In genomic region chr1:43348809-43349593, GRCh38 we compare ENCODE assay signal across 8 cellular contexts. TPM values are rescaled to one million over a fixed set of nuclear protein-coding genes. Genes with fewer than 3 reads are reported as not detected.
A peak's percentile ranks its signal among the peaks of the same experiment; 100 is the strongest.
DNase-seq lines count a peak whose midpoint lies in the region; ATAC-seq and TF ChIP-seq lines count a peak whose summit lies in the region.

No MANE protein-coding gene starts in this region.

- H3K4me3 Mint-ChIP-seq in CD14-positive monocyte = peak overlapping the region; percentile 77 to 88
- H3K4me3 Mint-ChIP-seq in activated T-cell treated with anti-CD3 and anti-CD28 coated beads, Interleukin-2, amount 50 U/mL, for 24 hours = peak overlapping the region; percentile 71

- H3K4me3 ChIP-seq in HFF-Myc (replicated peaks; ENCODE audit: low read depth, low read length) (peak overlapping the region; percentile 41), mononuclear cell (ENCODE audit: low read length) (peak overlapping the region; percentile 13), stomach (peak overlapping the region; percentile 53 to 55 (median 54))

- TF ChIP-seq CTCF in CD14-positive monocyte (IDR thresholded peaks at IDR 0.05) (no peak), HFF-Myc (IDR thresholded peaks at IDR 0.05; ENCODE audit: low read depth, low read length, missing control alignments) (no peak), stomach (IDR thresholded peaks at IDR 0.05) (no peak)

- intact Hi-C loops in CD14-positive monocyte (cut with micrococcal nuclease) (no loop called here), stomach (cut with DNase I; ENCODE audit: low total_unique reads) (no loop called here)

- H3K27ac ChIP-seq in epithelial cell of prostate (peak overlapping the region; percentile 92), stomach (peak overlapping the region; percentile 88 to 97 (median 93))

- peak overlapping the region in 5 of 7 donors; percentile 7 to 72 (median 43) for H3K27ac Mint-ChIP-seq in CD14-positive monocyte
- H3K27ac Mint-ChIP-seq in activated T-cell treated with anti-CD3 and anti-CD28 coated beads, Interleukin-2, amount 50 U/mL, for 24 hours = peak overlapping the region; percentile 87

- H3K9me3 ChIP-seq in mononuclear cell (ENCODE audit: low read depth, low read length) (no peaks in the 10 kb centered on the region), stomach (no peaks in the 10 kb centered on the region)

- H3K4me1 ChIP-seq in mononuclear cell (ENCODE audit: insufficient read depth, low read length) = no peaks in the 10 kb centered on the region
- H3K4me1 ChIP-seq in stomach = peaks cover 7 to 43% (median 25%) of the 10 kb centered on the region in 4 donors

- H3K36me3 Mint-ChIP-seq in CD14-positive monocyte = no peaks in the 10 kb centered on the region
- no peaks in the 10 kb centered on the region for H3K36me3 Mint-ChIP-seq in activated T-cell treated with anti-CD3 and anti-CD28 coated beads, Interleukin-2, amount 50 U/mL, for 24 hours (ENCODE audit: low read depth)

- no peak for TF ChIP-seq EP300 in stomach (IDR thresholded peaks at IDR 0.05)

- H3K27me3 ChIP-seq in mononuclear cell (ENCODE audit: insufficient read depth, low read length) (no peaks in the 10 kb centered on the region), stomach (no peaks in the 10 kb centered on the region)

- no peaks in the 10 kb centered on the region for H3K9me3 Mint-ChIP-seq in CD14-positive monocyte
- H3K9me3 Mint-ChIP-seq in activated T-cell treated with anti-CD3 and anti-CD28 coated beads, Interleukin-2, amount 50 U/mL, for 24 hours = no peaks in the 10 kb centered on the region

- no peak for DNase-seq in CD14-positive monocyte (ENCODE audit: low spot score)
- no peak for DNase-seq in HFF-Myc (ENCODE audit: extremely low read depth, low read depth)
- DNase-seq in NCI-H510A treated with DMSO at 0.1 percent for 48 hours (lab: John Stamatoyannopoulos, UW) = peak; percentile 100
- peak; percentile 79 for DNase-seq in activated T-cell treated with anti-CD3 and anti-CD28 coated beads, Interleukin-2, amount 50 U/mL, for 24 hours
- DNase-seq in epithelial cell of prostate (ENCODE audit: low read depth, low spot score) = no peak
- DNase-seq in stomach = peak; percentile 96

- peaks cover 16% of the 10 kb centered on the region for H3K4me1 Mint-ChIP-seq in CD14-positive monocyte
- H3K4me1 Mint-ChIP-seq in activated T-cell treated with anti-CD3 and anti-CD28 coated beads, Interleukin-2, amount 50 U/mL, for 24 hours (ENCODE audit: low read depth) = peaks cover 11% of the 10 kb centered on the region

- H3K27me3 Mint-ChIP-seq in CD14-positive monocyte (ENCODE audit: low read depth in 3 of 3) = peaks cover 2 to 5% (median 2%) of the 10 kb centered on the region in 3 donors
- no peaks in the 10 kb centered on the region for H3K27me3 Mint-ChIP-seq in activated T-cell treated with anti-CD3 and anti-CD28 coated beads, Interleukin-2, amount 50 U/mL, for 24 hours

- peak in 1 of 4 donors; percentile 24 for TF ChIP-seq POLR2A in stomach (IDR thresholded peaks at IDR 0.05)

- WGBS in stomach, 5 donors = 7 to 25% (median 13%) methylated on average over 26 to 72 of the region's 72 CpGs

- no peak for ATAC-seq in HG02798 (IDR thresholded peaks at IDR 0.05; ENCODE audit: poor library complexity, unreplicated experiment)

- no peaks in the 10 kb centered on the region for H3K36me3 ChIP-seq in stomach

RNA-seq across cellular contexts. Expression of gene CDC20, which starts 9.8 kb away (rescaled TPM):
- polyA plus RNA-seq in CD14-positive monocyte (under 1 TPM in 1 of 2 donors, not detected in 1; 0.10 TPM), stomach (10 to 100 TPM; 11.1 to 31.4 (median 11.3) TPM)
- total RNA-seq in mononuclear cell (0.52 TPM), stomach (10 to 100 TPM in 2 of 5 donors, 1 to 10 TPM in 3; 1.8 to 22.3 (median 7.9) TPM)

RNA-seq across cellular contexts. Expression of gene MPL, which starts 11.4 kb away (rescaled TPM):
- polyA plus RNA-seq in CD14-positive monocyte (not detected), stomach (not detected)
- total RNA-seq in mononuclear cell (2.3 TPM), stomach (not detected)

RNA-seq across cellular contexts. Expression of gene ELOVL1, which starts 18.8 kb away (rescaled TPM):
- polyA plus RNA-seq in CD14-positive monocyte (100 to 1,000 TPM; 148 to 151 TPM), stomach (10 to 100 TPM; 35.6 to 83.8 (median 74.6) TPM)
- total RNA-seq in mononuclear cell (18.4 TPM), stomach (100 to 1,000 TPM in 1 of 5 donors, 10 to 100 TPM in 3, 1 to 10 TPM in 1; 7.6 to 109 (median 36.8) TPM)

RNA-seq across cellular contexts. Expression of gene MED8, which starts 40.6 kb away (rescaled TPM):
- polyA plus RNA-seq in CD14-positive monocyte = 10 to 100 TPM; 40.7 to 41.8 TPM
- total RNA-seq in mononuclear cell = 21.6 TPM
- total RNA-seq in stomach = 10 to 100 TPM in 4 of 5 donors, 1 to 10 TPM in 1; 5.8 to 52.2 (median 29.6) TPM
- polyA plus RNA-seq in stomach = 10 to 100 TPM; 28.3 to 46.1 (median 30.6) TPM

RNA-seq across cellular contexts. Expression of gene SZT2, which starts 40.7 kb away (rescaled TPM):
- 1 to 10 TPM; 2.4 to 2.6 TPM for polyA plus RNA-seq in CD14-positive monocyte
- 26.9 TPM for total RNA-seq in mononuclear cell
- total RNA-seq in stomach = 10 to 100 TPM; 49.6 to 69.3 (median 56.7) TPM
- 10 to 100 TPM in 1 of 3 donors, 1 to 10 TPM in 2; 4.9 to 10.2 (median 9.3) TPM for polyA plus RNA-seq in stomach

Comparison
In these comparisons a context has a peak if more than half of its experiments do, and no peak if none do; other contexts are left out.
1. DNase-seq: peak in NCI-H510A treated with DMSO at 0.1 percent for 48 hours (single experiment), activated T-cell treated with anti-CD3 and anti-CD28 coated beads, Interleukin-2, amount 50 U/mL, for 24 hours (single experiment) and stomach (single experiment); none in CD14-positive monocyte (single experiment), HFF-Myc (single experiment) and epithelial cell of prostate (single experiment).
2. Peak in every context shown above with its lines, with median percentiles within 50 percentile points of each other: H3K4me3 ChIP-seq.